ENCODE assay signal across 11 cellular contexts in genomic region chr3:117017135-117017990, GRCh38.
DNase-seq lines count a peak whose midpoint lies in the region; ATAC-seq, FAIRE-seq and TF ChIP-seq lines count a peak whose summit lies in the region.
"Had no signal": no experiment of that assay in that cellular context is flagged by ENCODE, and none has a peak within 500 bp of the region (broad histone marks: within the 10 kb centered on the region; RNA-seq: fewer than 3 reads in every experiment).

No MANE protein-coding gene starts in this region.

- no peak overlapping the region for H3K9ac ChIP-seq in kidney (ENCODE audit: low read length in 2 of 2)

- peak; percentile 86 for DNase-seq in amniotic epithelial cell (ENCODE audit: low read depth)
- no peak for DNase-seq in SW480 (ENCODE audit: low spot score)
- DNase-seq in stimulated activated CD4-positive, alpha-beta T cell treated with anti-CD3 and anti-CD28 coated beads, Interleukin-12 subunit alpha, Interleukin-12 subunit beta, amount 100 ng/mL, for 4 hours, result no peak
- no peak for DNase-seq in T1000 (lab: John Stamatoyannopoulos, UW)
- no peak for DNase-seq in kidney
- DNase-seq: activated CD8-positive, alpha-beta T cell treated with anti-CD3 and anti-CD28 coated beads, Interleukin-2, amount 10 ng/mL, durations not matched to agents 7 days and 5 days; activated naive CD8-positive, alpha-beta T cell treated with anti-CD3 and anti-CD28 coated beads, Interleukin-2, amount 10 ng/mL, durations not matched to agents 7 days and 5 days; CD8-positive, alpha-beta T cell had no signal

- no peaks in the 10 kb centered on the region for H3K4me1 ChIP-seq in kidney (ENCODE audit: control insufficient read depth in 1 of 2, insufficient read depth in 1 of 2, low read depth in 1 of 2, low read length in 2 of 2)

- TF ChIP-seq CTCF in kidney (IDR thresholded peaks at IDR 0.05; ENCODE audit: borderline replicate concordance, extremely low read depth, insufficient read depth), result no peak

- H3K9me3 ChIP-seq in kidney (ENCODE audit: control insufficient read depth in 1 of 2, low read length in 2 of 2), result no peaks in the 10 kb centered on the region

- ATAC-seq in GM18858 (IDR thresholded peaks at IDR 0.05; ENCODE audit: unreplicated experiment) (peak; percentile 76), GM21447 (IDR thresholded peaks at IDR 0.05; ENCODE audit: unreplicated experiment) (peak; percentile 79), HG03060 (IDR thresholded peaks at IDR 0.05; ENCODE audit: low read depth, unreplicated experiment) (peak; percentile 48)
- ATAC-seq: activated CD8-positive, alpha-beta T cell treated with anti-CD3 and anti-CD28 coated beads, Interleukin-2, amount 10 ng/mL, durations not matched to agents 7 days and 5 days; CD8-positive, alpha-beta T cell had no signal

- H3K4me3 ChIP-seq in kidney (ENCODE audit: low read length in 2 of 2), result no peak overlapping the region

- no peak overlapping the region for H3K27ac ChIP-seq in kidney (ENCODE audit: low read depth in 2 of 2, low read length in 2 of 2)

- FAIRE-seq in kidney (lab: Jason Lieb, UNC), result no peak

- intact Hi-C loops in kidney (cut with DNase I), result no loop called here

- H3K36me3 ChIP-seq in kidney (ENCODE audit: control insufficient read depth in 1 of 2, insufficient read depth in 2 of 2, low read length in 2 of 2), result no peaks in the 10 kb centered on the region
